ENCODE assay signal across 9 cellular contexts in genomic region chr11:64900263-64900678, GRCh38. TPM values are rescaled to one million over a fixed set of nuclear protein-coding genes. Genes with fewer than 3 reads are reported as not detected.
A peak's percentile ranks its signal among the peaks of the same experiment; 100 is the strongest.
DNase-seq lines count a peak whose midpoint lies in the region; ATAC-seq, FAIRE-seq and TF ChIP-seq lines count a peak whose summit lies in the region.
"Had no signal": no experiment of that assay in that cellular context is flagged by ENCODE, and none has a peak within 500 bp of the region (broad histone marks: within the 10 kb centered on the region; RNA-seq: fewer than 3 reads in every experiment).

No MANE protein-coding gene starts in this region.

- 70 to 81% methylated on average over 14 of the region's 14 CpGs for WGBS in lower leg skin, 2 donors

- TF ChIP-seq CTCF in bronchial epithelial cell (IDR thresholded peaks at IDR 0.05; ENCODE audit: insufficient read depth, low read length, severe bottlenecking) (no peak), lower leg skin (IDR thresholded peaks at IDR 0.05) (no peak)

- H3K27me3 ChIP-seq in bronchial epithelial cell (ENCODE audit: control insufficient read depth, insufficient read depth, low read length) = no peaks in the 10 kb centered on the region

- DNase-seq in H54 (ENCODE audit: insufficient read length, low spot score) (peak; percentile 92), bronchial epithelial cell (ENCODE audit: low read depth) (peak; percentile 64), NCI-H2196 treated with DMSO at 0.1 percent for 48 hours (lab: John Stamatoyannopoulos, UW; ENCODE audit: unreplicated experiment) (no peak), lower leg skin (ENCODE audit: low spot score in 2 of 2) (no peak), LoVo (ENCODE audit: low spot score) (no peak)
- DNase-seq in activated CD4-positive, alpha-beta T cell treated with anti-CD3 and anti-CD28 coated beads, Interleukin-2, amount 50 U/mL, for 48 hours = peak; percentile 64 to 72
- DNase-seq in stimulated activated CD4-positive, alpha-beta T cell treated with anti-CD3 and anti-CD28 coated beads, Interleukin-4, amount 100 ng/mL, for 24 hours = peak; percentile 81
- DNase-seq: DMS 273 treated with DMSO at 0.1 percent for 48 hours had no signal

- intact Hi-C loops in lower leg skin (cut with DNase I; ENCODE audit: low total_unique reads) = loop anchor here (2.0 kb wide), 1 partner anchor 75 kb away; no protein-coding TSS in a partner anchor

- TF ChIP-seq POLR2A in H54 (IDR thresholded peaks at IDR 0.05; ENCODE audit: low read depth, low read length) = no peak
- no peak for TF ChIP-seq POLR2A in lower leg skin (IDR thresholded peaks at IDR 0.05)

- ATAC-seq in HG03045 (IDR thresholded peaks at IDR 0.05; ENCODE audit: unreplicated experiment) = no peak

- H3K36me3 ChIP-seq in bronchial epithelial cell (ENCODE audit: control insufficient read depth, insufficient read depth, low read length) = peaks cover 21% of the 10 kb centered on the region

- H3K4me3 ChIP-seq in bronchial epithelial cell (ENCODE audit: low read depth, low read length) (no peak overlapping the region), lower leg skin (ENCODE audit: low read depth, poor library complexity, severe bottlenecking) (no peak overlapping the region)

- FAIRE-seq in H54 (lab: Jason Lieb, UNC) (no peak), bronchial epithelial cell (lab: Jason Lieb, UNC) (no peak)

RNA-seq across cellular contexts. Expression of gene ATG2A, which starts 16.7 kb away (rescaled TPM):
- 6.1 and 7.8 TPM in 2 replicates for total RNA-seq in bronchial epithelial cell
- 100 to 1,000 TPM in 1 of 4 donors, 10 to 100 TPM in 3; 73.8 to 118 (median 91.2) TPM for total RNA-seq in lower leg skin

RNA-seq across cellular contexts. Expression of gene EHD1, which starts 21.9 kb away (rescaled TPM):
- total RNA-seq in bronchial epithelial cell = 32.9 and 40.7 TPM in 2 replicates
- 10 to 100 TPM; 81.0 to 98.9 (median 90.5) TPM for total RNA-seq in lower leg skin

RNA-seq across cellular contexts. Expression of gene PPP2R5B, which starts 24.2 kb away (rescaled TPM):
- 8.2 and 14.3 TPM in 2 replicates for total RNA-seq in bronchial epithelial cell
- total RNA-seq in lower leg skin = 10 to 100 TPM; 21.8 to 43.6 (median 34.0) TPM

RNA-seq across cellular contexts. Expression of gene GPHA2, which starts 35.4 kb away (rescaled TPM):
- total RNA-seq in bronchial epithelial cell = not detected in 2 replicates
- total RNA-seq in lower leg skin = not detected

RNA-seq across cellular contexts. Expression of gene CDC42BPG, which starts 55.8 kb away (rescaled TPM):
- total RNA-seq in bronchial epithelial cell = 16.6 and 23.0 TPM in 2 replicates
- total RNA-seq in lower leg skin = 10 to 100 TPM; 40.3 to 81.3 (median 50.1) TPM

Comparison
In these comparisons a context has a peak if more than half of its experiments do, and no peak if none do; other contexts are left out.
1. DNase-seq: peak in H54 (single experiment), activated CD4-positive, alpha-beta T cell treated with anti-CD3 and anti-CD28 coated beads, Interleukin-2, amount 50 U/mL, for 48 hours (2 of 2), bronchial epithelial cell (single experiment) and stimulated activated CD4-positive, alpha-beta T cell treated with anti-CD3 and anti-CD28 coated beads, Interleukin-4, amount 100 ng/mL, for 24 hours (single experiment); none in NCI-H2196 treated with DMSO at 0.1 percent for 48 hours (single experiment), lower leg skin (0 of 2) and LoVo (single experiment).